In the genomic region with DNA sequence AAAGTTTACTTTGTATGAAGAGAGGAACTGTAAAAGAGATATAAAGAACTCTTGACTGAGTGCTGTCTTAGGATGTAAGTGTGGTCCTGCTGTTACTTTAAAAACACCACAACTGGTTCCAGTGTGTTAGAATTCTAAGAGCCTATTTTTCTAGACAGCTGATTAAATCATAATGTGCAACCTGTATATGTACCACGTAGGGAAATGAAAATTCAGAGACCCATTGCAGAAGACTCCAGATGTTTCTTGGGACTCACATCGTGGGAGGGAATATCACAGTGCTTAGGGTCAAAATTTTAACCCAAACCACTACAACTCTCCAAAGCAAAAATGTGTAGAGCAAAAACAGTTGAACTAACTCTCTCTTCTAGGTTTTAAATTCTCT, we compare ENCODE assay signal across 8 cellular contexts.
DNase-seq lines count a peak whose midpoint lies in the region; ATAC-seq and TF ChIP-seq lines count a peak whose summit lies in the region.

No MANE protein-coding gene starts in this region.

- no peaks in the 10 kb centered on the region for H3K36me3 ChIP-seq in CD8-positive, alpha-beta memory T cell (ENCODE audit: insufficient read depth, low read length)
- no peaks in the 10 kb centered on the region for H3K36me3 ChIP-seq in osteoblast (ENCODE audit: insufficient read depth, low read length)

- H3K9me3 ChIP-seq in CD8-positive, alpha-beta memory T cell (ENCODE audit: low read length), result no peaks in the 10 kb centered on the region
- no peaks in the 10 kb centered on the region for H3K9me3 ChIP-seq in osteoblast (ENCODE audit: low read depth, low read length)

- H3K9me3 Mint-ChIP-seq in CD8-positive, alpha-beta memory T cell, result no peaks in the 10 kb centered on the region
- no peaks in the 10 kb centered on the region for H3K9me3 Mint-ChIP-seq in chondrocyte (ENCODE audit: low read depth)

- peaks cover 16 to 21% (median 17%) of the 10 kb centered on the region in 3 donors for H3K4me1 Mint-ChIP-seq in CD8-positive, alpha-beta memory T cell
- H3K4me1 Mint-ChIP-seq in chondrocyte (ENCODE audit: low read depth), result peaks cover 19% of the 10 kb centered on the region

- no peak for TF ChIP-seq CTCF in chondrocyte (IDR thresholded peaks at IDR 0.05)
- no peak for TF ChIP-seq CTCF in osteoblast (IDR thresholded peaks at IDR 0.05; ENCODE audit: extremely low read depth, low read depth, low read length)
- TF ChIP-seq CTCF in RWPE1 (conservative IDR thresholded peaks at IDR 0.05; ENCODE audit: low read depth), result no peak

- H3K27ac Mint-ChIP-seq in CD8-positive, alpha-beta memory T cell, result peak overlapping the region in 6 of 8 donors; percentile 7 to 74 (median 47)
- peak overlapping the region; percentile 86 for H3K27ac Mint-ChIP-seq in chondrocyte (ENCODE audit: unreplicated experiment)

- no peaks in the 10 kb centered on the region for H3K36me3 Mint-ChIP-seq in CD8-positive, alpha-beta memory T cell
- no peaks in the 10 kb centered on the region for H3K36me3 Mint-ChIP-seq in chondrocyte (ENCODE audit: low read depth)

- POLR2A ChIA-PET in CD8-positive, alpha-beta memory T cell (lab: Charles Lee), result no interaction called here
- POLR2A ChIA-PET in RWPE1 (lab: Yijun Ruan, JAX; ENCODE audit: low non-redundant PET), result no interaction called here

- no peak overlapping the region for H3K4me3 ChIP-seq in CD8-positive, alpha-beta memory T cell (ENCODE audit: low read length)
- peak overlapping the region; percentile 50 for H3K4me3 ChIP-seq in osteoblast (ENCODE audit: insufficient read depth, low read length)

- H3K79me2 ChIP-seq in osteoblast (ENCODE audit: insufficient read depth, low read length), result no peaks in the 10 kb centered on the region

- H4K20me1 ChIP-seq in osteoblast (ENCODE audit: insufficient read depth, low read length), result no peaks in the 10 kb centered on the region

- H3K27me3 ChIP-seq in CD8-positive, alpha-beta memory T cell (ENCODE audit: insufficient read depth, low read length, poor library complexity, severe bottlenecking), result no peaks in the 10 kb centered on the region
- no peaks in the 10 kb centered on the region for H3K27me3 ChIP-seq in osteoblast (ENCODE audit: insufficient read depth, low read length)

- H3K27ac ChIP-seq in CD8-positive, alpha-beta memory T cell (ENCODE audit: low read depth, low read length), result no peak overlapping the region
- peak overlapping the region; percentile 91 for H3K27ac ChIP-seq in osteoblast (ENCODE audit: low read depth, low read length)
- no peak overlapping the region for H3K27ac ChIP-seq in RWPE1

- ATAC-seq in HG02798 (IDR thresholded peaks at IDR 0.05; ENCODE audit: poor library complexity, unreplicated experiment), result peak; percentile 17
- no peak for ATAC-seq in HG03521 (IDR thresholded peaks at IDR 0.05; ENCODE audit: unreplicated experiment)

- H3K27me3 Mint-ChIP-seq in CD8-positive, alpha-beta memory T cell, result peaks cover 0 to 4% of the 10 kb centered on the region in 2 donors
- no peaks in the 10 kb centered on the region for H3K27me3 Mint-ChIP-seq in chondrocyte (ENCODE audit: low read depth)

- H3K4me2 ChIP-seq in osteoblast (ENCODE audit: insufficient read depth, low read length), result peak overlapping the region; percentile 72

- no peak overlapping the region for H2AFZ ChIP-seq in osteoblast (ENCODE audit: low read length)

- peak overlapping the region in 3 of 7 donors; percentile 7 to 40 (median 27) for H3K4me3 Mint-ChIP-seq in CD8-positive, alpha-beta memory T cell
- H3K4me3 Mint-ChIP-seq in chondrocyte (ENCODE audit: unreplicated experiment), result peak overlapping the region; percentile 8

- CTCF ChIA-PET in CD8-positive, alpha-beta memory T cell (lab: Charles Lee), result no interaction called here
- CTCF ChIA-PET in RWPE1 (lab: Yijun Ruan, JAX), result interaction anchor here (0.6 to 0.8 kb wide), 2 partner anchors 238 to 471 kb away, joined by 3 read pairs; no protein-coding TSS in a partner anchor

- no peak for DNase-seq in CD8-positive, alpha-beta memory T cell
- DNase-seq in chondrocyte (ENCODE audit: low spot score), result no peak
- DNase-seq in osteoblast (ENCODE audit: insufficient read length, low spot score, missing footprints), result no peak
- no peak for DNase-seq in GF-D8 (lab: John Stamatoyannopoulos, UW)
- DNase-seq in central memory CD4-positive, alpha-beta T cell, result no peak
- DNase-seq in RWPE1 (ENCODE audit: low spot score), result no peak

- H3K4me1 ChIP-seq in CD8-positive, alpha-beta memory T cell (ENCODE audit: insufficient read depth, low read length), result no peaks in the 10 kb centered on the region
- peaks cover 19% of the 10 kb centered on the region for H3K4me1 ChIP-seq in osteoblast (ENCODE audit: insufficient read depth, low read length)
